In genomic region chr13:39527961-39528720, GRCh38 we compare ENCODE assay signal across 11 cellular contexts.
DNase-seq lines count a peak whose midpoint lies in the region; ATAC-seq and TF ChIP-seq lines count a peak whose summit lies in the region.
"Had no signal": no experiment of that assay in that cellular context is flagged by ENCODE, and none has a peak within 500 bp of the region (broad histone marks: within the 10 kb centered on the region; RNA-seq: fewer than 3 reads in every experiment).

No MANE protein-coding gene starts in this region.

- H3K4me1 ChIP-seq in SJCRH30 (peaks cover 31% of the 10 kb centered on the region), osteoblast (ENCODE audit: insufficient read depth, low read length) (peaks cover 50% of the 10 kb centered on the region)

- intact Hi-C loops in CD14-positive monocyte (cut with micrococcal nuclease) = no loop called here

- H3K79me2 ChIP-seq in osteoblast (ENCODE audit: insufficient read depth, low read length) = peaks cover 63% of the 10 kb centered on the region

- peaks cover 0 to 2% (median 0%) of the 10 kb centered on the region in 7 donors for H3K9me3 Mint-ChIP-seq in CD14-positive monocyte
- H3K9me3 Mint-ChIP-seq in activated T-cell treated with anti-CD3 and anti-CD28 coated beads, Interleukin-2, amount 50 U/mL, for 4 hours = no peaks in the 10 kb centered on the region
- H3K9me3 Mint-ChIP-seq: activated CD8-positive, alpha-beta T cell treated with anti-CD3 and anti-CD28 coated beads for 36 hours had no signal

- H3K36me3 ChIP-seq in SJCRH30 (no peaks in the 10 kb centered on the region), osteoblast (ENCODE audit: insufficient read depth, low read length) (no peaks in the 10 kb centered on the region)

- H3K27me3 Mint-ChIP-seq in CD14-positive monocyte (ENCODE audit: low read depth in 3 of 3) = peaks cover 0 to 1% (median 0%) of the 10 kb centered on the region in 3 donors
- peaks cover 3% of the 10 kb centered on the region for H3K27me3 Mint-ChIP-seq in activated T-cell treated with anti-CD3 and anti-CD28 coated beads, Interleukin-2, amount 50 U/mL, for 4 hours (ENCODE audit: low read depth)

- H3K4me3 Mint-ChIP-seq in CD14-positive monocyte = no peak overlapping the region
- no peak overlapping the region for H3K4me3 Mint-ChIP-seq in activated T-cell treated with anti-CD3 and anti-CD28 coated beads, Interleukin-2, amount 50 U/mL, for 4 hours
- H3K4me3 Mint-ChIP-seq: activated CD8-positive, alpha-beta T cell treated with anti-CD3 and anti-CD28 coated beads for 36 hours had no signal

- ATAC-seq in activated T-cell treated with anti-CD3 and anti-CD28 coated beads, Interleukin-2, amount 50 U/mL, for 4 hours = no peak
- ATAC-seq in HG02623 (IDR thresholded peaks at IDR 0.05; ENCODE audit: unreplicated experiment) = no peak
- ATAC-seq: activated CD8-positive, alpha-beta T cell treated with anti-CD3 and anti-CD28 coated beads for 36 hours had no signal

- H3K4me1 Mint-ChIP-seq in CD14-positive monocyte = no peaks in the 10 kb centered on the region
- H3K4me1 Mint-ChIP-seq in activated T-cell treated with anti-CD3 and anti-CD28 coated beads, Interleukin-2, amount 50 U/mL, for 4 hours (ENCODE audit: low read depth) = no peaks in the 10 kb centered on the region

- H3K27me3 ChIP-seq in SJCRH30 (no peaks in the 10 kb centered on the region), osteoblast (ENCODE audit: insufficient read depth, low read length) (no peaks in the 10 kb centered on the region)

- TF ChIP-seq CTCF in osteoblast (IDR thresholded peaks at IDR 0.05; ENCODE audit: extremely low read depth, low read depth, low read length) = no peak
- TF ChIP-seq CTCF in CD14-positive monocyte (IDR thresholded peaks at IDR 0.05) = no peak
- TF ChIP-seq CTCF in GM10248 (IDR thresholded peaks at IDR 0.05; ENCODE audit: control extremely low read depth, extremely low read depth, low read depth, missing control alignments) = no peak

- CTCF ChIA-PET in GM10248 (lab: Yijun Ruan, JAX) = interaction anchor here (1.0 to 2.3 kb wide), 8 partner anchors 8 to 50 kb away, joined by 3 to 9 read pairs (median 4); no protein-coding TSS in a partner anchor

- peak overlapping the region; percentile 77 for H3K4me2 ChIP-seq in osteoblast (ENCODE audit: insufficient read depth, low read length)

- POLR2A ChIA-PET in GM10248 (lab: Yijun Ruan, JAX) = no interaction called here

- H4K20me1 ChIP-seq in osteoblast (ENCODE audit: insufficient read depth, low read length) = no peaks in the 10 kb centered on the region

- H3K27ac Mint-ChIP-seq in CD14-positive monocyte = no peak overlapping the region
- H3K27ac Mint-ChIP-seq: activated CD8-positive, alpha-beta T cell treated with anti-CD3 and anti-CD28 coated beads for 36 hours had no signal

- no peaks in the 10 kb centered on the region for H3K36me3 Mint-ChIP-seq in CD14-positive monocyte
- no peaks in the 10 kb centered on the region for H3K36me3 Mint-ChIP-seq in activated T-cell treated with anti-CD3 and anti-CD28 coated beads, Interleukin-2, amount 50 U/mL, for 4 hours (ENCODE audit: insufficient read depth)

- H3K27ac ChIP-seq in SJCRH30 = no peak overlapping the region; the same call in 1 of the 2 replicates
- peak overlapping the region; percentile 93 for H3K27ac ChIP-seq in osteoblast (ENCODE audit: low read depth, low read length)
- H3K27ac ChIP-seq: HL-60 had no signal

- DNase-seq in Daoy (ENCODE audit: low read depth) = peak; percentile 83
- DNase-seq in SJCRH30 = peak; percentile 54 to 56
- DNase-seq in fibroblast of gingiva (ENCODE audit: low read depth) = peak; percentile 84
- DNase-seq in osteoblast (ENCODE audit: insufficient read length, low spot score, missing footprints) = peak; percentile 88
- no peak for DNase-seq in CD14-positive monocyte (ENCODE audit: low spot score)
- DNase-seq in GM10248 (ENCODE audit: extremely low spot score) = no peak
- DNase-seq in activated T-cell treated with anti-CD3 and anti-CD28 coated beads, Interleukin-2, amount 50 U/mL, for 4 hours = no peak
- DNase-seq: activated CD8-positive, alpha-beta T cell treated with anti-CD3 and anti-CD28 coated beads for 36 hours; cortex of kidney had no signal

- no peaks in the 10 kb centered on the region for H3K9me3 ChIP-seq in SJCRH30 (replicated peaks)
- H3K9me3 ChIP-seq in osteoblast (ENCODE audit: low read depth, low read length) = no peaks in the 10 kb centered on the region

- H2AFZ ChIP-seq in osteoblast (ENCODE audit: low read length) = peak overlapping the region; percentile 32

- H3K4me3 ChIP-seq in SJCRH30 = no peak overlapping the region
- peak overlapping the region; percentile 43 for H3K4me3 ChIP-seq in osteoblast (ENCODE audit: insufficient read depth, low read length)

Comparison
In these comparisons a context has a peak if more than half of its experiments do, and no peak if none do; other contexts are left out.
1. DNase-seq: peak in Daoy (single experiment), SJCRH30 (2 of 2), fibroblast of gingiva (single experiment) and osteoblast (single experiment); none in CD14-positive monocyte (single experiment), GM10248 (single experiment) and activated T-cell treated with anti-CD3 and anti-CD28 coated beads, Interleukin-2, amount 50 U/mL, for 4 hours (single experiment).